Comparison of ENCODE assay signal across 8 cellular contexts in genomic region chr4:6908397-6909112, GRCh38. TPM values are rescaled to one million over a fixed set of nuclear protein-coding genes. Genes with fewer than 3 reads are reported as not detected.
DNase-seq lines count a peak whose midpoint lies in the region; ATAC-seq and TF ChIP-seq lines count a peak whose summit lies in the region.

No MANE protein-coding gene starts in this region.

- 22 to 30% methylated on average over 18 of the region's 18 CpGs for WGBS in esophagus, 2 donors

- ATAC-seq in HG02588 (IDR thresholded peaks at IDR 0.05; ENCODE audit: unreplicated experiment): no peak

- H3K27ac Mint-ChIP-seq in progenitor cell of endocrine pancreas: peak overlapping the region; percentile 98

- peak overlapping the region; percentile 90 for H3K4me3 Mint-ChIP-seq in progenitor cell of endocrine pancreas (ENCODE audit: low read depth)

- H3K9me3 ChIP-seq in Peyer's patch (no peaks in the 10 kb centered on the region), esophagus (ENCODE audit: control insufficient read depth in 2 of 2, insufficient read depth in 1 of 2, low read depth in 1 of 2, low read length in 1 of 2) (no peaks in the 10 kb centered on the region)

- DNase-seq in GM03348 (ENCODE audit: low spot score) (peak; percentile 57), Peyer's patch (peak in 2 of 3 donors; percentile 44 to 53), progenitor cell of endocrine pancreas (ENCODE audit: low spot score, unreplicated experiment) (no peak), OCI-M1 (lab: John Stamatoyannopoulos, UW) (no peak), cerebellum (ENCODE audit: low spot score) (no peak)
- no peak for DNase-seq in activated CD4-positive, alpha-beta T cell treated with anti-CD3 and anti-CD28 coated beads for 1 hour

- H3K27me3 Mint-ChIP-seq in progenitor cell of endocrine pancreas: peaks cover 12% of the 10 kb centered on the region

- H3K4me1 ChIP-seq in Peyer's patch (peaks cover 0 to 22% (median 4%) of the 10 kb centered on the region in 4 donors), esophagus (ENCODE audit: control insufficient read depth in 2 of 2, insufficient read depth in 2 of 2, low read length in 1 of 2) (peaks cover 0 to 18% of the 10 kb centered on the region in 2 donors)

- H3K27me3 ChIP-seq in Peyer's patch: no peaks in the 10 kb centered on the region
- H3K27me3 ChIP-seq in esophagus (ENCODE audit: control insufficient read depth in 1 of 2, insufficient read depth in 2 of 2, low read length in 2 of 2): no peaks in the 10 kb centered on the region

- H3K27ac ChIP-seq in Peyer's patch (peak overlapping the region; percentile 98 to 100 (median 100)), esophagus (ENCODE audit: low read depth in 2 of 2, low read length in 1 of 2) (peak overlapping the region; percentile 88 to 98)

- H3K4me1 Mint-ChIP-seq in progenitor cell of endocrine pancreas (ENCODE audit: low read depth): peaks cover 24% of the 10 kb centered on the region

- H3K36me3 Mint-ChIP-seq in progenitor cell of endocrine pancreas (ENCODE audit: insufficient read depth): no peaks in the 10 kb centered on the region

- TF ChIP-seq POLR2A in Peyer's patch (IDR thresholded peaks at IDR 0.05): no peak

- TF ChIP-seq CTCF in Peyer's patch (IDR thresholded peaks at IDR 0.05): no peak
- no peak for TF ChIP-seq CTCF in progenitor cell of endocrine pancreas (IDR thresholded peaks at IDR 0.05; ENCODE audit: unreplicated experiment)

- H3K4me3 ChIP-seq in Peyer's patch (peak overlapping the region; percentile 83 to 99 (median 96)), esophagus (ENCODE audit: low read depth in 1 of 2, low read length in 2 of 2) (peak overlapping the region; percentile 62 to 70)

- H3K9me3 Mint-ChIP-seq in progenitor cell of endocrine pancreas (ENCODE audit: low read depth): no peaks in the 10 kb centered on the region

- H3K36me3 ChIP-seq in Peyer's patch (no peaks in the 10 kb centered on the region), esophagus (ENCODE audit: control insufficient read depth in 2 of 2, insufficient read depth in 2 of 2, low read length in 1 of 2) (no peaks in the 10 kb centered on the region)

RNA-seq across cellular contexts. Expression of gene TBC1D14, which starts 1.1 kb away (rescaled TPM):
- total RNA-seq in Peyer's patch (10 to 100 TPM; 44.8 to 67.7 (median 55.7) TPM), progenitor cell of endocrine pancreas (60.8 and 61.8 TPM in 2 replicates), cerebellum (94.1 TPM)
- 10 to 100 TPM; 13.4 to 23.2 TPM for polyA plus RNA-seq in esophagus

Comparison
In these comparisons a context has a peak if more than half of its experiments do, and no peak if none do; other contexts are left out.
1. DNase-seq: peak in GM03348 (single experiment) and Peyer's patch (2 of 3); none in progenitor cell of endocrine pancreas (single experiment), OCI-M1 (single experiment), activated CD4-positive, alpha-beta T cell treated with anti-CD3 and anti-CD28 coated beads for 1 hour (single experiment) and cerebellum (single experiment).